ENCODE assay signal across 21 cellular contexts in the genomic region with DNA sequence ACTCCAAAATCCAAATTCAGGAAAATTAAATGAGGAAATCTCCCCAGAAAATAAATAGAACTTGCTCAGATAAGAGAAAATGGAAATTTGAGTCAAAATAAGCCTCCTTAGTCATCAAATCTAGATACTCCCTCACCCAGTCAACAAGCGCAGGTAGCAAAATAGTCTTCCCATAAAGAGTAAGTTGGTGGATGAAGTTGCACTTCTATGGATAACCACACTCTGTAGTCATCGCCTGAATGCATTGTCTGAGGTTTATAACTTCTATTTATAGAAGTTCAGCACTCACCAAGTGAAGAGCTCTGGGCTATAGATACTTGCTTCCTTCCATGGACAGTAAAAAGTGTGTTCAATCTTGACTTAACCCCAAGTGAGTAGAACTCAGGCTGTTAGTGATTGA.
DNase-seq lines count a peak whose midpoint lies in the region; ATAC-seq and TF ChIP-seq lines count a peak whose summit lies in the region.
"Had no signal": no experiment of that assay in that cellular context is flagged by ENCODE, and none has a peak within 500 bp of the region (broad histone marks: within the 10 kb centered on the region; RNA-seq: fewer than 3 reads in every experiment).

No MANE protein-coding gene starts in this region.

- peaks cover 10 to 22% of the 10 kb centered on the region in 2 donors for H3K9me3 Mint-ChIP-seq in effector memory CD8-positive, alpha-beta T cell

- no peak overlapping the region for H3K27ac Mint-ChIP-seq in effector memory CD8-positive, alpha-beta T cell
- H3K27ac Mint-ChIP-seq: B cell; CD4-positive, CD25-positive, alpha-beta regulatory T cell had no signal

- no peaks in the 10 kb centered on the region for H3K27me3 Mint-ChIP-seq in effector memory CD8-positive, alpha-beta T cell
- H3K27me3 Mint-ChIP-seq: B cell; CD4-positive, CD25-positive, alpha-beta regulatory T cell had no signal

- H3K36me3 ChIP-seq in PC-3 (ENCODE audit: low read depth, low read length) (no peaks in the 10 kb centered on the region), mammary epithelial cell (ENCODE audit: insufficient read depth, low read length) (no peaks in the 10 kb centered on the region)
- H3K36me3 ChIP-seq: MG63 had no signal

- TF ChIP-seq CTCF in PC-3 (conservative IDR thresholded peaks at IDR 0.05; ENCODE audit: low read depth, low read length): no peak
- TF ChIP-seq CTCF in mammary epithelial cell (conservative IDR thresholded peaks at IDR 0.05 in 1 of 2, IDR thresholded peaks at IDR 0.05 in 1 of 2; ENCODE audit: extremely low read depth in 1 of 2, insufficient read depth in 1 of 2, low read depth in 1 of 2, low read length in 2 of 2): no peak

- DNase-seq in HCEC 1CT: peak; percentile 49
- peak; percentile 83 for DNase-seq in PC-3
- DNase-seq in mammary epithelial cell: peak; percentile 54
- DNase-seq in iris pigment epithelial cell (ENCODE audit: low read depth): peak; percentile 36
- DNase-seq in mucosa of gallbladder (ENCODE audit: low spot score): no peak
- no peak for DNase-seq in stimulated activated CD4-positive, alpha-beta T cell treated with anti-CD3 and anti-CD28 coated beads, Interleukin-15, amount 100 ng/mL, for 24 hours
- DNase-seq in effector memory CD8-positive, alpha-beta T cell: no peak
- DNase-seq: Caco-2; CD4-positive, CD25-positive, alpha-beta regulatory T cell; DMS153; KG1; MG63; NCI-H1092; NCI-H146; NCI-H2081 treated with DMSO at 0.1 percent for 48 hours; NCI-H524; Right ventricle myocardium superior had no signal

- H3K4me3 Mint-ChIP-seq in effector memory CD8-positive, alpha-beta T cell: no peak overlapping the region
- H3K4me3 Mint-ChIP-seq: B cell; CD4-positive, CD25-positive, alpha-beta regulatory T cell had no signal

- H3K9ac ChIP-seq in PC-3 (ENCODE audit: low read length) (no peak overlapping the region), mammary epithelial cell (ENCODE audit: insufficient read depth, low read length) (no peak overlapping the region)

- no peaks in the 10 kb centered on the region for H3K4me1 Mint-ChIP-seq in effector memory CD8-positive, alpha-beta T cell (ENCODE audit: low read depth in 2 of 2)
- H3K4me1 Mint-ChIP-seq: B cell; CD4-positive, CD25-positive, alpha-beta regulatory T cell had no signal

- no TSS peak for BruUV-seq in PC-3 (replicated peaks; lab: Mats Ljungman, UMichigan)
- no TSS peak for BruUV-seq in mammary epithelial cell (replicated peaks; lab: Mats Ljungman, UMichigan)

- ATAC-seq in PC-3 (peak; percentile 54), HG02763 (IDR thresholded peaks at IDR 0.05; ENCODE audit: unreplicated experiment) (no peak)
- ATAC-seq in effector memory CD8-positive, alpha-beta T cell (replicated peaks): no peak
- ATAC-seq: HCT116 had no signal

- H4K20me1 ChIP-seq in PC-3 (ENCODE audit: low read length) (no peaks in the 10 kb centered on the region), mammary epithelial cell (ENCODE audit: insufficient read depth, low read length) (no peaks in the 10 kb centered on the region)

- H3K9me3 ChIP-seq in PC-3 (ENCODE audit: low read length) (0 out of 2 replicates have a peak, but pooled peaks cover 3% of the 10 kb centered on the region), mammary epithelial cell (replicated peaks; ENCODE audit: insufficient read depth, low read length) (no peaks in the 10 kb centered on the region)
- H3K9me3 ChIP-seq: Caco-2, MG63 had no signal

- in situ Hi-C loops in mammary epithelial cell (cut with MboI; ENCODE audit: low sequenced_read_pairs in 2 of 2): no loop called here

- H3K79me2 ChIP-seq in PC-3 (ENCODE audit: low read length) (no peaks in the 10 kb centered on the region), mammary epithelial cell (ENCODE audit: insufficient read depth, low read length) (no peaks in the 10 kb centered on the region)

- no peak overlapping the region for H2AFZ ChIP-seq in PC-3 (ENCODE audit: low read length)
- H2AFZ ChIP-seq in mammary epithelial cell (ENCODE audit: low read depth, low read length): no peak overlapping the region

- dilution Hi-C loops in mammary epithelial cell (cut with HindIII; ENCODE audit: low sequenced_read_pairs): no loop called here

- H3K36me3 Mint-ChIP-seq in effector memory CD8-positive, alpha-beta T cell (ENCODE audit: insufficient read depth): peaks cover 5% of the 10 kb centered on the region
- H3K36me3 Mint-ChIP-seq: CD4-positive, CD25-positive, alpha-beta regulatory T cell had no signal

- H3K4me1 ChIP-seq in PC-3 (ENCODE audit: insufficient read depth, low read length) (peaks cover 44% of the 10 kb centered on the region), mammary epithelial cell (ENCODE audit: insufficient read depth, low read length) (peaks cover 15% of the 10 kb centered on the region)
- H3K4me1 ChIP-seq: Caco-2 had no signal

- H3K27ac ChIP-seq in PC-3 (ENCODE audit: low read length): peak overlapping the region; percentile 52
- H3K27ac ChIP-seq in mammary epithelial cell (ENCODE audit: insufficient read depth, low read depth, low read length): no peak overlapping the region
- H3K27ac ChIP-seq: SK-N-MC had no signal

- CTCF ChIA-PET in PC-3 (lab: Charles Lee): no interaction called here
- CTCF ChIA-PET in mammary epithelial cell (lab: Charles Lee; ENCODE audit: low non-redundant PET): no interaction called here

- no peak overlapping the region for H3K4me3 ChIP-seq in PC-3 (ENCODE audit: low read length)
- no peak overlapping the region for H3K4me3 ChIP-seq in mammary epithelial cell (replicated peaks in 1 of 3; ENCODE audit: insufficient read depth in 1 of 3, low read depth in 2 of 3, low read length in 3 of 3)
- H3K4me3 ChIP-seq: MG63, SK-N-MC had no signal

- WGBS in mammary epithelial cell (ENCODE audit: low coverage, missing lambda C conversion rate): 82% methylated on average over 2 of the region's 2 CpGs

- no peaks in the 10 kb centered on the region for H3F3A ChIP-seq in PC-3 (ENCODE audit: low read length, unreplicated experiment)

- intact Hi-C loops in PC-3 (cut with micrococcal nuclease) (loop anchor here (10.0 kb wide), 1 partner anchor 1497 kb away; no protein-coding TSS in a partner anchor), mammary epithelial cell (cut with micrococcal nuclease) (no loop called here)

- H3K4me2 ChIP-seq in PC-3 (ENCODE audit: low read length) (peak overlapping the region; percentile 53), mammary epithelial cell (ENCODE audit: insufficient read depth, low read depth, low read length) (no peak overlapping the region)

- H3K9me2 ChIP-seq in PC-3 (replicated peaks; ENCODE audit: low read length): no peaks in the 10 kb centered on the region

- H3K27me3 ChIP-seq in PC-3 (ENCODE audit: low read length): no peaks in the 10 kb centered on the region
- H3K27me3 ChIP-seq in mammary epithelial cell (ENCODE audit: insufficient read depth, low read length): no peaks in the 10 kb centered on the region
- H3K27me3 ChIP-seq: MG63 had no signal

- POLR2A ChIA-PET in PC-3 (lab: Charles Lee; ENCODE audit: unreplicated experiment): no interaction called here

Comparison
In these comparisons a context has a peak if more than half of its experiments do, and no peak if none do; other contexts are left out.
1. DNase-seq: peak in HCEC 1CT (single experiment), PC-3 (single experiment), mammary epithelial cell (single experiment) and iris pigment epithelial cell (single experiment); none in mucosa of gallbladder (single experiment), stimulated activated CD4-positive, alpha-beta T cell treated with anti-CD3 and anti-CD28 coated beads, Interleukin-15, amount 100 ng/mL, for 24 hours (single experiment) and effector memory CD8-positive, alpha-beta T cell (0 of 3).